8 cellular contexts compared by ENCODE assay signal in genomic region chr16:80804061-80804450, GRCh38. TPM values are rescaled to one million over a fixed set of nuclear protein-coding genes. Genes with fewer than 3 reads are reported as not detected.
DNase-seq lines count a peak whose midpoint lies in the region; ATAC-seq and TF ChIP-seq lines count a peak whose summit lies in the region.

No MANE protein-coding gene starts in this region.

- ATAC-seq in HG03103 (IDR thresholded peaks at IDR 0.05; ENCODE audit: low read depth, unreplicated experiment): peak; percentile 35
- peak; percentile 70 for ATAC-seq in body of pancreas

- H3K36me3 ChIP-seq in body of pancreas (replicated peaks in 1 of 2; ENCODE audit: insufficient read depth in 1 of 2, low read depth in 2 of 2): no peaks in the 10 kb centered on the region

- DNase-seq in NK-92 treated with Interleukin-12 subunit alpha and Interleukin-12 subunit beta, amount 100 ng/mL, for 24 hours (lab: John Stamatoyannopoulos, UW): peak; percentile 19
- no peak for DNase-seq in NK-92 (lab: John Stamatoyannopoulos, UW; ENCODE audit: unreplicated experiment)
- peak in 4 of 5 experiments; percentile 32 to 88 (median 46) for DNase-seq in T-helper 2 cell
- DNase-seq in body of pancreas: peak; percentile 49 to 67 (median 58)
- DNase-seq in inferior parietal cortex (ENCODE audit: extremely low spot score): peak; percentile 39
- peak; percentile 76 for DNase-seq in stimulated activated CD4-positive, alpha-beta T cell treated with anti-CD3 and anti-CD28 coated beads, Interleukin-15, amount 100 ng/mL, for 24 hours
- no peak for DNase-seq in KG1 (lab: John Stamatoyannopoulos, UW)

- peak overlapping the region in 1 of 2 donors; percentile 54 for H3K4me3 ChIP-seq in body of pancreas

- 0% methylated on average over 32 of the region's 62 CpGs; no CpG with 5 or more reads in 1 of the 2 donors for WGBS in body of pancreas, 2 donors

- TF ChIP-seq POLR2A in body of pancreas (IDR thresholded peaks at IDR 0.05): peak in 2 of 3 donors; percentile 19 to 39

- peak overlapping the region in 3 of 4 donors; percentile 9 to 75 (median 53) for H3K27ac ChIP-seq in body of pancreas

- no peaks in the 10 kb centered on the region for H3K27me3 ChIP-seq in body of pancreas

- H3K9me3 ChIP-seq in body of pancreas: no peaks in the 10 kb centered on the region

- intact Hi-C loops in body of pancreas (cut with DNase I): no loop called here

- H3K4me1 ChIP-seq in body of pancreas: peaks cover 4% of the 10 kb centered on the region

- TF ChIP-seq CTCF in body of pancreas (IDR thresholded peaks at IDR 0.05): no peak

RNA-seq across cellular contexts. Expression of gene CDYL2, which starts 0.3 kb away (rescaled TPM):
- 1 to 10 TPM; 1.6 to 7.8 TPM for total RNA-seq in body of pancreas

Comparison
In these comparisons a context has a peak if more than half of its experiments do, and no peak if none do; other contexts are left out.
1. DNase-seq: peak in NK-92 treated with Interleukin-12 subunit alpha and Interleukin-12 subunit beta, amount 100 ng/mL, for 24 hours (single experiment), T-helper 2 cell (4 of 5), body of pancreas (4 of 4), inferior parietal cortex (single experiment) and stimulated activated CD4-positive, alpha-beta T cell treated with anti-CD3 and anti-CD28 coated beads, Interleukin-15, amount 100 ng/mL, for 24 hours (single experiment); none in NK-92 (single experiment) and KG1 (single experiment).